Comparison of ENCODE assay signal across 24 cellular contexts in genomic region chr3:54132685-54133084, GRCh38. TPM values are rescaled to one million over a fixed set of nuclear protein-coding genes. Genes with fewer than 3 reads are reported as not detected.
"Had no signal": no experiment of that assay in that cellular context is flagged by ENCODE, and none has a peak within 500 bp of the region (broad histone marks: within the 10 kb centered on the region; RNA-seq: fewer than 3 reads in every experiment).

No MANE protein-coding gene starts in this region.

- H2AFZ ChIP-seq: hepatocyte had no signal

- H3K4me1 ChIP-seq: esophagus muscularis mucosa, foreskin keratinocyte, gastroesophageal sphincter, left lung, lower lobe of right lung had no signal

- H3K27ac ChIP-seq: coronary artery, dorsolateral prefrontal cortex, esophagus muscularis mucosa, foreskin keratinocyte, gastroesophageal sphincter, heart left ventricle, hepatocyte, left lung, lower lobe of right lung had no signal

- H3K79me2 ChIP-seq: hepatocyte had no signal

- H3K27me3 ChIP-seq: dorsolateral prefrontal cortex, esophagus muscularis mucosa, foreskin keratinocyte, gastroesophageal sphincter, heart left ventricle, left lung had no signal

- DNase-seq: dermis blood vessel endothelial cell; dorsolateral prefrontal cortex; effector CD4-positive, alpha-beta T cell; effector memory CD4-positive, alpha-beta T cell; heart left ventricle; hypothalamus; immature natural killer cell; left cardiac atrium; left lung; left ventricle myocardium superior; lower lobe of right lung; mesenchymal stem cell; mucosa of descending colon; naive B cell had no signal

- H3K4me3 ChIP-seq: coronary artery, dorsolateral prefrontal cortex, esophagus muscularis mucosa, gastroesophageal sphincter, heart left ventricle, hepatocyte, left lung, lower lobe of right lung, mucosa of descending colon had no signal

- H3K36me3 ChIP-seq: esophagus muscularis mucosa, gastroesophageal sphincter, heart left ventricle, left lung, lower lobe of right lung had no signal

- H3K9me3 ChIP-seq: esophagus muscularis mucosa, gastroesophageal sphincter, heart left ventricle, left lung, lower lobe of right lung, mucosa of descending colon had no signal

- ATAC-seq: gastroesophageal sphincter, heart left ventricle, left cardiac atrium, left lung, left ventricle myocardium superior, lower lobe of right lung, mucosa of descending colon had no signal

- H3K4me2 ChIP-seq: hepatocyte had no signal

- FAIRE-seq: colon, endothelial cell of umbilical vein, frontal cortex, keratinocyte had no signal

RNA-seq across cellular contexts. Expression of gene CACNA2D3, which starts 10.3 kb away (rescaled TPM):
- total RNA-seq: endothelial cell of umbilical vein, lung microvascular endothelial cell had no signal
- polyA plus RNA-seq: endothelial cell of umbilical vein had no signal
